In the genomic region with DNA sequence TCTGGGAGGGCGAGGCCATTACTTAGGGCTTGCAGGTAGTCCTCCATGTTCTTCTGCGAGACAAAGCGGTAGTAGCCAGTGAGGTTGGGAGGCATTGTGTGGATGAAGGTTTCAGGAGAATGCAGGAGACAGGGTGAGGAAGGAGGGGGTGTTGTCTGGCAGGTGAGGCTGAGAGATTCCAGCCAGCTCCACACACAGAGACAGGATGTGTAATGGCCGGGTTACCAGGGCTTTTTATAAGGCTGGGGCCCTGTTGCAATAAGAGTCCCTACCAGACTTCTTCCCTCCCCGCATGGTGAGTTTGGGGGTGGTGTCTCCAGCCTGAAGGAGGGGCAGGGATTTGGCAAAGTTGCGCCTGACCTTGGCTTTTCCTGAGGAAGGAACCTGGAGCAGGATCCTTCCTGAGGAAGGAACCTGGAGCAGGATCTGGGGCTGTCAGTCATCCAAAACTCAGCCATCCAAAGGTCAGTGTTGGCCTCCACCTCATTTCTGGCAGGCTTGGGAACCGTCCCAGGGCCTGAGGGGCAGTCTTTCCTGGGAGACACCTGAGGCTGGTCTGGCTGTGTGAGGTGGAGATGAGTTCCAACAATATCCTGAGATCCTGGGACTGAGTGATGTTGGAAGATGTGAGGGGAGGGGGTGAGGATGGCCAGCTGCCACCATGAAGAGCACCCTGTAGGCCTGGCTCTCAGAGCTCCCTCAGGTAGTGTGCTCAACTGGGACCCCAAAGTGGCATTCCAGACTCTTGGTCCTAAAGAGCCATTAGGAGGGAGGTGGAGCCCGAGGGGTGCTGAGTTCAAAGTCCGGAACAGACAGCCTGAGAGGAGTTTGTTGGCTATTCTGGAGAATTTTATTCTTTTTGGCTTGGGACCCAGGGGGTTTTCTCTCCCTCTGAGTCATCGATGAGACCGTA, we compare ENCODE assay signal across 7 cellular contexts. TPM values are rescaled to one million over a fixed set of nuclear protein-coding genes. Genes with fewer than 3 reads are reported as not detected.
A peak's percentile ranks its signal among the peaks of the same experiment; 100 is the strongest.
DNase-seq lines count a peak whose midpoint lies in the region; ATAC-seq and FAIRE-seq lines count a peak whose summit lies in the region.

A gene with protein sequence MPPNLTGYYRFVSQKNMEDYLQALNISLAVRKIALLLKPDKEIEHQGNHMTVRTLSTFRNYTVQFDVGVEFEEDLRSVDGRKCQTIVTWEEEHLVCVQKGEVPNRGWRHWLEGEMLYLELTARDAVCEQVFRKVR (minus strand): TSS at position 209 of the 913 bp plus-strand sequence. CDS start 114 bp downstream, at position 95.

- H3K27ac Mint-ChIP-seq in activated CD4-positive, alpha-beta memory T cell treated with anti-CD3 and anti-CD28 coated beads, Interleukin-2, amount 10 ng/mL, durations not matched to agents 7 days and 5 days: no peak within 1 kb of the TSS
- H3K27ac Mint-ChIP-seq in stimulated activated effector memory CD8-positive, alpha-beta T cell treated with anti-CD3 and anti-CD28 coated beads, Interleukin-12 subunit alpha, Interleukin-12 subunit beta, amount 100 ng/mL, for 72 hours: peak within 1 kb of the TSS; percentile 96

- peaks cover 2% of the 10 kb centered on the region for H3K36me3 ChIP-seq in iPS-20b (ENCODE audit: insufficient read depth, low read depth, low read length)

- H3K36me3 Mint-ChIP-seq in activated CD4-positive, alpha-beta memory T cell treated with anti-CD3 and anti-CD28 coated beads, Interleukin-2, amount 10 ng/mL, durations not matched to agents 7 days and 5 days (ENCODE audit: low read depth): peaks cover 33% of the 10 kb centered on the region
- peaks cover 45% of the 10 kb centered on the region for H3K36me3 Mint-ChIP-seq in stimulated activated effector memory CD8-positive, alpha-beta T cell treated with anti-CD3 and anti-CD28 coated beads, Interleukin-12 subunit alpha, Interleukin-12 subunit beta, amount 100 ng/mL, for 72 hours

- peak within 1 kb of the TSS; percentile 83 for H3K9ac ChIP-seq in iPS-20b (ENCODE audit: low read depth, low read length)

- H3K9me3 Mint-ChIP-seq in activated CD4-positive, alpha-beta memory T cell treated with anti-CD3 and anti-CD28 coated beads, Interleukin-2, amount 10 ng/mL, durations not matched to agents 7 days and 5 days: no peaks in the 10 kb centered on the region
- no peaks in the 10 kb centered on the region for H3K9me3 Mint-ChIP-seq in stimulated activated effector memory CD8-positive, alpha-beta T cell treated with anti-CD3 and anti-CD28 coated beads, Interleukin-12 subunit alpha, Interleukin-12 subunit beta, amount 100 ng/mL, for 72 hours

- ATAC-seq in stimulated activated effector memory CD8-positive, alpha-beta T cell treated with anti-CD3 and anti-CD28 coated beads, Interleukin-12 subunit alpha, Interleukin-12 subunit beta, amount 100 ng/mL, for 72 hours: no peak
- no peak for ATAC-seq in GM21825 (IDR thresholded peaks at IDR 0.05; ENCODE audit: unreplicated experiment)
- ATAC-seq in GM21528 (IDR thresholded peaks at IDR 0.05; ENCODE audit: low FRiP score, unreplicated experiment): no peak
- ATAC-seq in GM18868 (IDR thresholded peaks at IDR 0.05; ENCODE audit: unreplicated experiment): no peak

- DNase-seq in HTR-8/SVneo (ENCODE audit: insufficient read length, low spot score): no peak
- DNase-seq in activated CD4-positive, alpha-beta memory T cell treated with anti-CD3 and anti-CD28 coated beads, Interleukin-2, amount 10 ng/mL, durations not matched to agents 7 days and 5 days: no peak
- DNase-seq in stimulated activated effector memory CD8-positive, alpha-beta T cell treated with anti-CD3 and anti-CD28 coated beads, Interleukin-12 subunit alpha, Interleukin-12 subunit beta, amount 100 ng/mL, for 72 hours (ENCODE audit: low spot score in 2 of 2): no peak

- peak within 1 kb of the TSS; percentile 87 for H3K4me3 ChIP-seq in iPS-20b (ENCODE audit: low read length)

- peak within 1 kb of the TSS; percentile 58 for H3K27ac ChIP-seq in iPS-20b (ENCODE audit: low read length)

- peaks cover 33% of the 10 kb centered on the region for H3K27me3 ChIP-seq in iPS-20b (ENCODE audit: insufficient read depth, low read length)

- H3K27me3 Mint-ChIP-seq in activated CD4-positive, alpha-beta memory T cell treated with anti-CD3 and anti-CD28 coated beads, Interleukin-2, amount 10 ng/mL, durations not matched to agents 7 days and 5 days: no peaks in the 10 kb centered on the region

- CTCF ChIA-PET in activated CD4-positive, alpha-beta memory T cell treated with anti-CD3 and anti-CD28 coated beads, Interleukin-2, amount 10 ng/mL, durations not matched to agents 7 days and 5 days (lab: Charles Lee): interaction anchor here (1.4 to 3.4 kb wide), 3 partner anchors 13 to 111 kb away, joined by 4 to 12 read pairs (median 7); a partner anchor contains a TSS

- H3K4me3 Mint-ChIP-seq in activated CD4-positive, alpha-beta memory T cell treated with anti-CD3 and anti-CD28 coated beads, Interleukin-2, amount 10 ng/mL, durations not matched to agents 7 days and 5 days: peak within 1 kb of the TSS; percentile 100
- H3K4me3 Mint-ChIP-seq in stimulated activated effector memory CD8-positive, alpha-beta T cell treated with anti-CD3 and anti-CD28 coated beads, Interleukin-12 subunit alpha, Interleukin-12 subunit beta, amount 100 ng/mL, for 72 hours: peak within 1 kb of the TSS; percentile 97

- POLR2A ChIA-PET in activated CD4-positive, alpha-beta memory T cell treated with anti-CD3 and anti-CD28 coated beads, Interleukin-2, amount 10 ng/mL, durations not matched to agents 7 days and 5 days (lab: Charles Lee): interaction anchor here (0.7 to 3.0 kb wide), 2 partner anchors 8 to 21 kb away, joined by 3 to 26 read pairs; a partner anchor contains a TSS

- peak; percentile 62 for FAIRE-seq in HTR-8/SVneo (lab: Jason Lieb, UNC)

- no peaks in the 10 kb centered on the region for H3K9me3 ChIP-seq in iPS-20b (ENCODE audit: insufficient read depth, low read depth, low read length)

- peaks cover 40% of the 10 kb centered on the region for H3K4me1 Mint-ChIP-seq in activated CD4-positive, alpha-beta memory T cell treated with anti-CD3 and anti-CD28 coated beads, Interleukin-2, amount 10 ng/mL, durations not matched to agents 7 days and 5 days
- peaks cover 44% of the 10 kb centered on the region for H3K4me1 Mint-ChIP-seq in stimulated activated effector memory CD8-positive, alpha-beta T cell treated with anti-CD3 and anti-CD28 coated beads, Interleukin-12 subunit alpha, Interleukin-12 subunit beta, amount 100 ng/mL, for 72 hours

- H3K4me1 ChIP-seq in iPS-20b (ENCODE audit: insufficient read depth, low read length): peaks cover 12% of the 10 kb centered on the region

RNA-seq across cellular contexts. Expression of the gene that starts here (rescaled TPM):
- total RNA-seq in activated CD4-positive, alpha-beta memory T cell treated with anti-CD3 and anti-CD28 coated beads, Interleukin-2, amount 10 ng/mL, durations not matched to agents 7 days and 5 days: 1 to 10 TPM in 1 of 2 experiments, under 1 TPM in 1; 0.86 to 1.8 TPM
